ENCODE assay signal across 1 cellular context in genomic region chr20:62874745-62875344, GRCh38.
TF ChIP-seq lines count a peak whose summit lies in the region.

No MANE protein-coding gene starts in this region.

TF ChIP-seq in SK-N-SH, 30 proteins besides CTCF, POLR2A, EP300 and RAD21 (continued from another document):
- TF ChIP-seq, protein P1, sequence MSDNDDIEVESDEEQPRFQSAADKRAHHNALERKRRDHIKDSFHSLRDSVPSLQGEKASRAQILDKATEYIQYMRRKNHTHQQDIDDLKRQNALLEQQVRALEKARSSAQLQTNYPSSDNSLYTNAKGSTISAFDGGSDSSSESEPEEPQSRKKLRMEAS (IDR thresholded peaks at IDR 0.05; ENCODE audit: low read depth), result no peak
- TF ChIP-seq, protein P2, sequence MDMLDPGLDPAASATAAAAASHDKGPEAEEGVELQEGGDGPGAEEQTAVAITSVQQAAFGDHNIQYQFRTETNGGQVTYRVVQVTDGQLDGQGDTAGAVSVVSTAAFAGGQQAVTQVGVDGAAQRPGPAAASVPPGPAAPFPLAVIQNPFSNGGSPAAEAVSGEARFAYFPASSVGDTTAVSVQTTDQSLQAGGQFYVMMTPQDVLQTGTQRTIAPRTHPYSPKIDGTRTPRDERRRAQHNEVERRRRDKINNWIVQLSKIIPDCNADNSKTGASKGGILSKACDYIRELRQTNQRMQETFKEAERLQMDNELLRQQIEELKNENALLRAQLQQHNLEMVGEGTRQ (IDR thresholded peaks at IDR 0.05; ENCODE audit: borderline replicate concordance, low read depth, low read length), result no peak
- TF ChIP-seq USF1 (IDR thresholded peaks at IDR 0.05; ENCODE audit: borderline replicate concordance, low read depth), result no peak
- TF ChIP-seq MXI1 (IDR thresholded peaks at IDR 0.05; ENCODE audit: low read depth, low read length), result no peak
- TF ChIP-seq RXRA (IDR thresholded peaks at IDR 0.05; ENCODE audit: borderline replicate concordance, low read depth), result no peak
- TF ChIP-seq MEF2A (IDR thresholded peaks at IDR 0.05; ENCODE audit: borderline replicate concordance, low read depth), result no peak
- TF ChIP-seq, protein P3, sequence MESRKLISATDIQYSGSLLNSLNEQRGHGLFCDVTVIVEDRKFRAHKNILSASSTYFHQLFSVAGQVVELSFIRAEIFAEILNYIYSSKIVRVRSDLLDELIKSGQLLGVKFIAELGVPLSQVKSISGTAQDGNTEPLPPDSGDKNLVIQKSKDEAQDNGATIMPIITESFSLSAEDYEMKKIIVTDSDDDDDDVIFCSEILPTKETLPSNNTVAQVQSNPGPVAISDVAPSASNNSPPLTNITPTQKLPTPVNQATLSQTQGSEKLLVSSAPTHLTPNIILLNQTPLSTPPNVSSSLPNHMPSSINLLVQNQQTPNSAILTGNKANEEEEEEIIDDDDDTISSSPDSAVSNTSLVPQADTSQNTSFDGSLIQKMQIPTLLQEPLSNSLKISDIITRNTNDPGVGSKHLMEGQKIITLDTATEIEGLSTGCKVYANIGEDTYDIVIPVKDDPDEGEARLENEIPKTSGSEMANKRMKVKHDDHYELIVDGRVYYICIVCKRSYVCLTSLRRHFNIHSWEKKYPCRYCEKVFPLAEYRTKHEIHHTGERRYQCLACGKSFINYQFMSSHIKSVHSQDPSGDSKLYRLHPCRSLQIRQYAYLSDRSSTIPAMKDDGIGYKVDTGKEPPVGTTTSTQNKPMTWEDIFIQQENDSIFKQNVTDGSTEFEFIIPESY (IDR thresholded peaks at IDR 0.05; ENCODE audit: borderline replicate concordance, low read depth), result no peak
- TF ChIP-seq JUND (IDR thresholded peaks at IDR 0.05), result no peak
- no peak for TF ChIP-seq GABPA (IDR thresholded peaks at IDR 0.05; ENCODE audit: low read depth)
- no peak for TF ChIP-seq FOXM1 (IDR thresholded peaks at IDR 0.05; ENCODE audit: low read depth)
- no peak for TF ChIP-seq RFX5 (IDR thresholded peaks at IDR 0.05; ENCODE audit: low read length)
- no peak for TF ChIP-seq NRF1 (IDR thresholded peaks at IDR 0.05; ENCODE audit: low read depth, low read length)
- no peak for TF ChIP-seq NFIC (IDR thresholded peaks at IDR 0.05; ENCODE audit: borderline replicate concordance)
TF ChIP-seq in SK-N-SH: peak in this region for 0.
